In the genomic region with DNA sequence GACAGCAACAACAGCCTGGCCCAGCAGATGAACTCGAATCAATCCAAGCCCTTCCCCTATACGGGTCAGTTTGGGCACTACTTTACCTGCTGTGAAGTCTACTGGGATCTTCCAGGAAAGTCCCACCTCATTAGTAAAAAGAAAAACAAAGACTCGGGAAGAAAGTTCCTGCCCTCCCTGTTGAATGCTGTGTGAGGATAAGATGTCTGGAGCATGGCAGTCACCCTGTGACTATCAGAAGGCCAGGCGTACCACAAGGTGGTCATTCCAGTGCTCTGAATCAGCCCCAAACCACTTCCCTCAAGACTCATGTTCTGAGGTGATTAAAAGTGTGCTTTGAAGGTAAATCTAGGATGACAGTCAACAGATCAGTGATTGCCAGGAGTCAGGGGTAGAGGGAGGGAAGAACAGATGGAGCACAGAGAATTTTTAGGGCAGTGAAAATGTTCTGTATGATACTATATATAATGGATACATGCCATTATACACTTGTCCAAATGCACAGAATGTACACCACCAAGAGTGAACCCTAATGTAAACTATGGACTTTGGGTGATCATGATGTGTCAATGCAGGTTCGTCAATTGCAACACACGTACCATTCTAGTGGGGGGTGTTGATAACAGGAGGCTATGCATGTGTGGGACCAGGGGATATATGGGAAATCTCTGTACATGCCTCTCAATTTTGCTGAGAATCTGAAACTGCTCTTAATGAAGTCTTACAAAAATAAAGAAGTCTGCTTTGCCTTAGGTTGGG, we compare ENCODE assay signal across 9 cellular contexts. TPM values are rescaled to one million over a fixed set of nuclear protein-coding genes. Genes with fewer than 3 reads are reported as not detected.
DNase-seq lines count a peak whose midpoint lies in the region; ATAC-seq, FAIRE-seq and TF ChIP-seq lines count a peak whose summit lies in the region.
"Had no signal": no experiment of that assay in that cellular context is flagged by ENCODE, and none has a peak within 500 bp of the region (broad histone marks: within the 10 kb centered on the region; RNA-seq: fewer than 3 reads in every experiment).

No MANE protein-coding gene starts in this region.

- no peaks in the 10 kb centered on the region for H3K27me3 Mint-ChIP-seq in activated T-helper 17 cell treated with anti-CD3 and anti-CD28 coated beads, Interleukin-2, amount 50 U/mL, for 72 hours
- H3K27me3 Mint-ChIP-seq: IgD-negative memory B cell had no signal

- peak overlapping the region; percentile 79 for H3K4me3 Mint-ChIP-seq in activated T-helper 17 cell treated with anti-CD3 and anti-CD28 coated beads, Interleukin-2, amount 50 U/mL, for 72 hours

- peak overlapping the region; percentile 98 for H3K27ac Mint-ChIP-seq in activated T-helper 17 cell treated with anti-CD3 and anti-CD28 coated beads, Interleukin-2, amount 50 U/mL, for 72 hours

- intact Hi-C loops in left lung (cut with DNase I) = no loop called here

- H3K27me3 ChIP-seq in lung (ENCODE audit: control insufficient read depth, insufficient read depth) (no peaks in the 10 kb centered on the region), left lung (no peaks in the 10 kb centered on the region)

- peak; percentile 77 for ATAC-seq in activated T-helper 17 cell treated with anti-CD3 and anti-CD28 coated beads, Interleukin-2, amount 50 U/mL, for 72 hours (replicated peaks)
- ATAC-seq in lung (ENCODE audit: insufficient read depth, low FRiP score) (no peak), left lung (no peak)

- peaks cover 0 to 8% of the 10 kb centered on the region in 2 donors for H3K36me3 ChIP-seq in lung (ENCODE audit: control insufficient read depth in 2 of 2, insufficient read depth in 2 of 2, low read length in 2 of 2)
- peaks cover 0 to 20% of the 10 kb centered on the region in 2 donors for H3K36me3 ChIP-seq in left lung

- in situ Hi-C loops in ACHN (cut with HindIII; ENCODE audit: low pct_ligation_motif_present, low pct_unique_long_range_greater_than_20kb, low sequenced_read_pairs) = no loop called here

- H3K36me3 Mint-ChIP-seq in activated T-helper 17 cell treated with anti-CD3 and anti-CD28 coated beads, Interleukin-2, amount 50 U/mL, for 72 hours (ENCODE audit: low read depth) = peaks cover 99% of the 10 kb centered on the region

- WGBS in lung, 2 donors = 69 to 71% methylated on average over 6 of the region's 6 CpGs

- H3K9me3 Mint-ChIP-seq in activated T-helper 17 cell treated with anti-CD3 and anti-CD28 coated beads, Interleukin-2, amount 50 U/mL, for 72 hours = no peaks in the 10 kb centered on the region
- H3K9me3 Mint-ChIP-seq: IgD-negative memory B cell had no signal

- H3K27ac ChIP-seq in lung (ENCODE audit: low read depth in 1 of 2, low read length in 1 of 2) (peak overlapping the region; percentile 18 to 58), left lung (peak overlapping the region in 1 of 2 donors; percentile 79)

- H3K9me3 ChIP-seq in lung (ENCODE audit: control insufficient read depth in 2 of 2, insufficient read depth in 1 of 2, low read length in 1 of 2) (no peaks in the 10 kb centered on the region), left lung (no peaks in the 10 kb centered on the region)

- DNase-seq in ACHN (peak; percentile 53), H4 (ENCODE audit: low spot score) (peak; percentile 38), lung (ENCODE audit: low spot score) (no peak), GM12892 (ENCODE audit: insufficient read length) (no peak), DMS 273 treated with DMSO at 0.1 percent for 48 hours (lab: John Stamatoyannopoulos, UW) (no peak), left lung (no peak), NOMO-1 (lab: John Stamatoyannopoulos, UW; ENCODE audit: unreplicated experiment in 2 of 2) (no peak)

- no peak for FAIRE-seq in GM12892 (lab: Jason Lieb, UNC)

- H3K4me1 ChIP-seq in lung (ENCODE audit: control insufficient read depth in 2 of 2, insufficient read depth in 2 of 2, low read length in 2 of 2) (peaks cover 24 to 54% of the 10 kb centered on the region in 2 donors), left lung (peaks cover 41 to 100% of the 10 kb centered on the region in 2 donors)

- TF ChIP-seq CTCF in lung (IDR thresholded peaks at IDR 0.05; ENCODE audit: control extremely low read depth, extremely low read depth) = no peak
- no peak for TF ChIP-seq CTCF in left lung (IDR thresholded peaks at IDR 0.05)

- H3K4me3 ChIP-seq in lung (no peak overlapping the region), left lung (no peak overlapping the region)

- no peak for TF ChIP-seq POLR2A in GM12892 (IDR thresholded peaks at IDR 0.05; ENCODE audit: low read depth, low read length)

- H3K4me1 Mint-ChIP-seq in activated T-helper 17 cell treated with anti-CD3 and anti-CD28 coated beads, Interleukin-2, amount 50 U/mL, for 72 hours = peaks cover 73% of the 10 kb centered on the region

RNA-seq across cellular contexts. Expression of gene FKBP1A, which starts 14.7 kb away (rescaled TPM):
- total RNA-seq in H4 (2014; rRNA removed; shearing (Covaris generic)) = 124 and 134 TPM in 2 replicates
- 100 to 1,000 TPM; 178 to 294 TPM for total RNA-seq in activated T-helper 17 cell treated with anti-CD3 and anti-CD28 coated beads, Interleukin-2, amount 50 U/mL, for 72 hours
- total RNA-seq in lung = 100 to 1,000 TPM; 145 to 308 TPM
- polyA plus RNA-seq in lung = 100 to 1,000 TPM; 246 to 465 TPM
- 207 TPM for polyA plus RNA-seq in GM12892 (2012; ENCODE audit: missing spikeins)
- total RNA-seq in left lung = 100 to 1,000 TPM; 278 to 385 TPM

RNA-seq across cellular contexts. Expression of gene SDCBP2, which starts 49.2 kb away (rescaled TPM):
- 0.29 and 0.56 TPM in 2 replicates for total RNA-seq in H4 (2014; rRNA removed; shearing (Covaris generic))
- 10 to 100 TPM in 1 of 2 donors, 1 to 10 TPM in 1; 1.8 to 14.3 TPM for total RNA-seq in activated T-helper 17 cell treated with anti-CD3 and anti-CD28 coated beads, Interleukin-2, amount 50 U/mL, for 72 hours
- total RNA-seq in lung (10 to 100 TPM in 1 of 2 donors, 1 to 10 TPM in 1; 3.5 to 10.9 TPM), left lung (10 to 100 TPM; 13.5 to 21.5 TPM)
- polyA plus RNA-seq in lung = 10 to 100 TPM; 14.2 to 18.1 TPM
- polyA plus RNA-seq in GM12892 (2012; ENCODE audit: missing spikeins) = 1.1 TPM

Comparison
In these comparisons a context has a peak if more than half of its experiments do, and no peak if none do; other contexts are left out.
1. DNase-seq: peak in ACHN (single experiment) and H4 (single experiment); none in lung (single experiment), GM12892 (single experiment), DMS 273 treated with DMSO at 0.1 percent for 48 hours (single experiment), left lung (0 of 2) and NOMO-1 (0 of 2).